Comparison of ENCODE assay signal across 1 cellular context in the genomic region with DNA sequence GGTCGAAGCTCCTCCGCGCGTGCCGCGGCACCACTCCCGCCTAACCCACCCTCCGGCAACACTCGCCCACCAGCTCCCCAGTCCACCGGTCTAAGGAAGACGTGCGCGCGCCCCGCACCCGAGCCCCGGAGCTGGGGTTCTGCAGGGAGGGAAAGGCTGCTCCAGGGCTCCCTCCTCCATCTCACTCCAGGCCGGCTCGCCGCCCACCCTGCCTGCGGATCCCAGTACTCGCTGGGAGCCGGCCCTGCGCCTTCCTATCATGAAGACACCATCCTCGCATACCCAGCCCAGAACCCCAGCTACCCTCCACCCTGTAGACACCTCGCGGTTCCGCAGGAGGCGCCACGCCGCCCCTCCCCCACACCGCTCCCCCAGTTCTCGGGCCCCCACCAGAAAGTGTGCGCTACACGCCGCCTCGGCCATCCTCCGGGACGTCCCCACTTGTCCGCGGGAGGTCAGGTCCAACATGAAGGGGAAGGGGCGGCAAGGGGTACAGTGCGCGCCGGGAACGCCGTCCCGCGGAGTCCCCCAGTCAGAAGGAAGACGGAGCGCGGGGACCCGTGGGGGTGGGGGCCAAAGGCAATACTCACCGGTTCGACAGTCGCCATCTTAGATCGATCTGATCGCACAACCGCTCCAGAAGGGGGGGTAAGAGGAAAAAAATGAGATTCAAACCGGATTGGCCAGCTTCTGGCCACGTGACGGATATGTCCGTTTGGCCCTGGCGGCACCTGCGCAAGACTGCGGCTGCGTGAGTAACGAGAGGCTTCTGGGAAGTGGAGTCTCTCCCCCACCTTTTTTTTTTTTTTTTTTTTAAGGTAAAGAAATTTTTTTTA.
A peak's percentile ranks its signal among the peaks of the same experiment; 100 is the strongest.
TF ChIP-seq lines count a peak whose summit lies in the region.

A gene with protein sequence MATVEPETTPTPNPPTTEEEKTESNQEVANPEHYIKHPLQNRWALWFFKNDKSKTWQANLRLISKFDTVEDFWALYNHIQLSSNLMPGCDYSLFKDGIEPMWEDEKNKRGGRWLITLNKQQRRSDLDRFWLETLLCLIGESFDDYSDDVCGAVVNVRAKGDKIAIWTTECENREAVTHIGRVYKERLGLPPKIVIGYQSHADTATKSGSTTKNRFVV (minus strand): TSS at position 629 of the 836 bp plus-strand sequence. CDS start 21 bp downstream, at position 608.

TF ChIP-seq in WTC11, 78 proteins besides CTCF, POLR2A, EP300 and RAD21 (continued from another document and continues in another):
- TF ChIP-seq, protein P1, sequence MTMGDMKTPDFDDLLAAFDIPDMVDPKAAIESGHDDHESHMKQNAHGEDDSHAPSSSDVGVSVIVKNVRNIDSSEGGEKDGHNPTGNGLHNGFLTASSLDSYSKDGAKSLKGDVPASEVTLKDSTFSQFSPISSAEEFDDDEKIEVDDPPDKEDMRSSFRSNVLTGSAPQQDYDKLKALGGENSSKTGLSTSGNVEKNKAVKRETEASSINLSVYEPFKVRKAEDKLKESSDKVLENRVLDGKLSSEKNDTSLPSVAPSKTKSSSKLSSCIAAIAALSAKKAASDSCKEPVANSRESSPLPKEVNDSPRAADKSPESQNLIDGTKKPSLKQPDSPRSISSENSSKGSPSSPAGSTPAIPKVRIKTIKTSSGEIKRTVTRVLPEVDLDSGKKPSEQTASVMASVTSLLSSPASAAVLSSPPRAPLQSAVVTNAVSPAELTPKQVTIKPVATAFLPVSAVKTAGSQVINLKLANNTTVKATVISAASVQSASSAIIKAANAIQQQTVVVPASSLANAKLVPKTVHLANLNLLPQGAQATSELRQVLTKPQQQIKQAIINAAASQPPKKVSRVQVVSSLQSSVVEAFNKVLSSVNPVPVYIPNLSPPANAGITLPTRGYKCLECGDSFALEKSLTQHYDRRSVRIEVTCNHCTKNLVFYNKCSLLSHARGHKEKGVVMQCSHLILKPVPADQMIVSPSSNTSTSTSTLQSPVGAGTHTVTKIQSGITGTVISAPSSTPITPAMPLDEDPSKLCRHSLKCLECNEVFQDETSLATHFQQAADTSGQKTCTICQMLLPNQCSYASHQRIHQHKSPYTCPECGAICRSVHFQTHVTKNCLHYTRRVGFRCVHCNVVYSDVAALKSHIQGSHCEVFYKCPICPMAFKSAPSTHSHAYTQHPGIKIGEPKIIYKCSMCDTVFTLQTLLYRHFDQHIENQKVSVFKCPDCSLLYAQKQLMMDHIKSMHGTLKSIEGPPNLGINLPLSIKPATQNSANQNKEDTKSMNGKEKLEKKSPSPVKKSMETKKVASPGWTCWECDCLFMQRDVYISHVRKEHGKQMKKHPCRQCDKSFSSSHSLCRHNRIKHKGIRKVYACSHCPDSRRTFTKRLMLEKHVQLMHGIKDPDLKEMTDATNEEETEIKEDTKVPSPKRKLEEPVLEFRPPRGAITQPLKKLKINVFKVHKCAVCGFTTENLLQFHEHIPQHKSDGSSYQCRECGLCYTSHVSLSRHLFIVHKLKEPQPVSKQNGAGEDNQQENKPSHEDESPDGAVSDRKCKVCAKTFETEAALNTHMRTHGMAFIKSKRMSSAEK (CRISPR knock-in tag; IDR thresholded peaks at IDR 0.05; ENCODE audit: borderline replicate concordance), result no peak
- no peak for TF ChIP-seq CREM (CRISPR knock-in tag; IDR thresholded peaks at IDR 0.05)
- 0 out of 2 replicates have a peak, but pooled peaks have one; percentile 63 for TF ChIP-seq FOXP4 (CRISPR knock-in tag; IDR thresholded peaks at IDR 0.05)
- TF ChIP-seq ZNF232 (CRISPR knock-in tag; IDR thresholded peaks at IDR 0.05), result no peak
- 0 out of 2 replicates have a peak, but pooled peaks have one; percentile 23 for TF ChIP-seq TEAD4 (CRISPR knock-in tag; IDR thresholded peaks at IDR 0.05)
- TF ChIP-seq ZNF317 (CRISPR knock-in tag; IDR thresholded peaks at IDR 0.05; ENCODE audit: borderline replicate concordance, low read depth), result no peak
- no peak for TF ChIP-seq CREB1 (CRISPR knock-in tag; IDR thresholded peaks at IDR 0.05)
- TF ChIP-seq PRRX2 (CRISPR knock-in tag; IDR thresholded peaks at IDR 0.05), result no peak
- no peak for TF ChIP-seq ETV6 (CRISPR knock-in tag; IDR thresholded peaks at IDR 0.05)
- no peak for TF ChIP-seq MXD4 (CRISPR knock-in tag; IDR thresholded peaks at IDR 0.05; ENCODE audit: borderline replicate concordance)
- no peak; the same call in 1 of the 2 replicates for TF ChIP-seq ZNF263 (CRISPR knock-in tag; IDR thresholded peaks at IDR 0.05; ENCODE audit: low read depth)
- no peak for TF ChIP-seq RORB (CRISPR knock-in tag; IDR thresholded peaks at IDR 0.05)
- TF ChIP-seq IRF2 (CRISPR knock-in tag; IDR thresholded peaks at IDR 0.05; ENCODE audit: borderline replicate concordance, low read depth), result no peak
- TF ChIP-seq ATF2 (CRISPR knock-in tag; IDR thresholded peaks at IDR 0.05; ENCODE audit: borderline replicate concordance, low read depth), result no peak
- TF ChIP-seq, protein P2, sequence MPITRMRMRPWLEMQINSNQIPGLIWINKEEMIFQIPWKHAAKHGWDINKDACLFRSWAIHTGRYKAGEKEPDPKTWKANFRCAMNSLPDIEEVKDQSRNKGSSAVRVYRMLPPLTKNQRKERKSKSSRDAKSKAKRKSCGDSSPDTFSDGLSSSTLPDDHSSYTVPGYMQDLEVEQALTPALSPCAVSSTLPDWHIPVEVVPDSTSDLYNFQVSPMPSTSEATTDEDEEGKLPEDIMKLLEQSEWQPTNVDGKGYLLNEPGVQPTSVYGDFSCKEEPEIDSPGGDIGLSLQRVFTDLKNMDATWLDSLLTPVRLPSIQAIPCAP (CRISPR knock-in tag; IDR thresholded peaks at IDR 0.05), result no peak
- no peak; the same call in none of the 2 replicates for TF ChIP-seq GABPB1 (CRISPR knock-in tag; IDR thresholded peaks at IDR 0.05)
- TF ChIP-seq, protein P3, sequence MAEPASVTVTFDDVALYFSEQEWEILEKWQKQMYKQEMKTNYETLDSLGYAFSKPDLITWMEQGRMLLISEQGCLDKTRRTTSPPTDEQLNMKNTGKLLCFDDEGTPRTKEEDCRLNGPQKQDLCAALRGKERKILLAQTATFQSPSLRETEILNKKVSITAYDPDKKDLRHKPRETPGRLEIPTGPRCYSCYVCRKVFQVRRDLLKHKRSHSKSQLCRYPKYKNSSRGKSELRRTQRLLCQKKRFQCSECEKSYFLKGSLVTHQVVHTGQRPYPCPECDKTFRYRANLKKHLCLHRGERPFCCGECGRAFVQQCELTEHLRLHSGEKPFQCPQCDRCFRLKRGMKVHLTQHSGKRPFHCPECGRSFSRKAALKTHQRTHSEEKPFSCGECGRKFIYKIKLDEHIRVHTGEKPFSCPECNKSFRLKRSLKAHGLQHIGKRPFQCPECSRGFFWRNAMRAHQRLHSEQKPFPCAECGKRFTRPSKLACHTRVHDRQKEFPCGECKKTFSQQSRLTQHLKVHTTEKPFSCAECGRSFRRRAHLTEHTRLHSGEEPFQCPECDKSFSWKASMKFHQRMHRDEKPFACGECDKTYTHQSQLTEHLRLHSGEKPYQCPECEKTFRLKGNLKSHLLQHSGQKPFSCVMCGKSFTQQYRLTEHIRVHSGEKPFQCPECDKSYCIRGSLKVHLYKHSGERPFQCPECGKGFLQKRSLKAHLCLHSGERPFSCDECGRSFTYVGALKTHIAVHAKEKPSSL (CRISPR knock-in tag; conservative IDR thresholded peaks at IDR 0.05), result no peak
- no peak for TF ChIP-seq ZSCAN18 (CRISPR knock-in tag; IDR thresholded peaks at IDR 0.05)
- no peak for TF ChIP-seq ATF3 (CRISPR knock-in tag; conservative IDR thresholded peaks at IDR 0.05)
- peak; percentile 68 for TF ChIP-seq NFYB (CRISPR knock-in tag; conservative IDR thresholded peaks at IDR 0.05; ENCODE audit: low read depth)
- TF ChIP-seq SMAD3 (CRISPR knock-in tag; IDR thresholded peaks at IDR 0.05; ENCODE audit: borderline replicate concordance), result no peak
- TF ChIP-seq ESRRA (CRISPR knock-in tag; IDR thresholded peaks at IDR 0.05; ENCODE audit: borderline replicate concordance), result peak; percentile 52; the same call in 1 of the 2 replicates
- TF ChIP-seq KAT7 (CRISPR knock-in tag; IDR thresholded peaks at IDR 0.05; ENCODE audit: borderline replicate concordance), result peak; percentile 95; the same call in 1 of the 2 replicates
- TF ChIP-seq GRHL2 (CRISPR knock-in tag; IDR thresholded peaks at IDR 0.05; ENCODE audit: insufficient replicate concordance, severe bottlenecking), result no peak
- TF ChIP-seq, protein P4, sequence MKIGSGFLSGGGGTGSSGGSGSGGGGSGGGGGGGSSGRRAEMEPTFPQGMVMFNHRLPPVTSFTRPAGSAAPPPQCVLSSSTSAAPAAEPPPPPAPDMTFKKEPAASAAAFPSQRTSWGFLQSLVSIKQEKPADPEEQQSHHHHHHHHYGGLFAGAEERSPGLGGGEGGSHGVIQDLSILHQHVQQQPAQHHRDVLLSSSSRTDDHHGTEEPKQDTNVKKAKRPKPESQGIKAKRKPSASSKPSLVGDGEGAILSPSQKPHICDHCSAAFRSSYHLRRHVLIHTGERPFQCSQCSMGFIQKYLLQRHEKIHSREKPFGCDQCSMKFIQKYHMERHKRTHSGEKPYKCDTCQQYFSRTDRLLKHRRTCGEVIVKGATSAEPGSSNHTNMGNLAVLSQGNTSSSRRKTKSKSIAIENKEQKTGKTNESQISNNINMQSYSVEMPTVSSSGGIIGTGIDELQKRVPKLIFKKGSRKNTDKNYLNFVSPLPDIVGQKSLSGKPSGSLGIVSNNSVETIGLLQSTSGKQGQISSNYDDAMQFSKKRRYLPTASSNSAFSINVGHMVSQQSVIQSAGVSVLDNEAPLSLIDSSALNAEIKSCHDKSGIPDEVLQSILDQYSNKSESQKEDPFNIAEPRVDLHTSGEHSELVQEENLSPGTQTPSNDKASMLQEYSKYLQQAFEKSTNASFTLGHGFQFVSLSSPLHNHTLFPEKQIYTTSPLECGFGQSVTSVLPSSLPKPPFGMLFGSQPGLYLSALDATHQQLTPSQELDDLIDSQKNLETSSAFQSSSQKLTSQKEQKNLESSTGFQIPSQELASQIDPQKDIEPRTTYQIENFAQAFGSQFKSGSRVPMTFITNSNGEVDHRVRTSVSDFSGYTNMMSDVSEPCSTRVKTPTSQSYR (CRISPR knock-in tag; IDR thresholded peaks at IDR 0.05), result peak; percentile 93; the same call in 1 of the 2 replicates
- no peak for TF ChIP-seq NR1H2 (CRISPR knock-in tag; IDR thresholded peaks at IDR 0.05)
- TF ChIP-seq ZMAT4 (CRISPR knock-in tag; IDR thresholded peaks at IDR 0.05), result no peak
- peak; percentile 63; the same call in 1 of the 2 replicates for TF ChIP-seq SMAD4 (CRISPR knock-in tag; IDR thresholded peaks at IDR 0.05)
- TF ChIP-seq PRDM15 (CRISPR knock-in tag; IDR thresholded peaks at IDR 0.05), result no peak
- TF ChIP-seq EMX1 (CRISPR knock-in tag; IDR thresholded peaks at IDR 0.05), result no peak
